34 cellular contexts compared by ENCODE assay signal in the genomic region with DNA sequence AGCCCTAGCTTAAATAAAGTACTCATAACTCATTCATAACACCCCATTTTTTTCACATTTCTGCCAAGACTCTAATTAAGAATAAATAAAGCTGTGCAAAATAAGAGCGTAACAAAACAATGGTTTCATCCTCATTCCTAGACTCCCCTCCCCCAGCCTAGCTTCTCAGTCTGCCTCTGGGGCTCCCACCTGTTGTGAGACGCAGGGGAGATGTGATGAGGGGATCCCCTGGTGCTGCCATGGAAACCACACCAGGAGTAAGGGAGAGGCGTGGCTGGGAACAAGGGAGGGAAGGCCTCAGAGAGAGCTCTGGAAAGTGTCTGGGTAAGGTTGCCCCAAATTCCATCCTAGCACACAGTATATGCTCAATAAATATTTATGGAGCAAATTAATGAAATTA.
"Had no signal": no experiment of that assay in that cellular context is flagged by ENCODE, and none has a peak within 500 bp of the region (broad histone marks: within the 10 kb centered on the region; RNA-seq: fewer than 3 reads in every experiment).

No MANE protein-coding gene starts in this region.

- DNase-seq: Karpas-422, Kasumi-1, MG63, MM.1S, MV-4-11, NCI-H1048, NCI-H1092, NCI-H1092 treated with DMSO at 0.1 percent for 48 hours, NCI-H1105, NCI-H1105 treated with DMSO at 0.1 percent for 48 hours, NCI-H1417, NCI-H1417 treated with DMSO at 0.1 percent for 48 hours, NCI-H1436, NCI-H1436 treated with DMSO at 0.1 percent for 48 hours, NCI-H146, NCI-H1694, NCI-H1694 treated with DMSO at 0.1 percent for 48 hours, NCI-H187, NCI-H187 treated with DMSO at 0.1 percent for 48 hours, NCI-H1930, NCI-H2029, NCI-H2029 treated with DMSO at 0.1 percent for 48 hours, NCI-H2081, NCI-H2081 treated with DMSO at 0.1 percent for 48 hours, NCI-H2107, NCI-H2171, NCI-H2171 treated with DMSO at 0.1 percent for 48 hours, NCI-H2227 treated with DMSO at 0.1 percent for 48 hours, NCI-H226, NCI-H345, NCI-H446, NCI-H446 treated with DMSO at 0.1 percent for 48 hours, NCI-H510A had no signal

- H3K9me3 ChIP-seq: MG63 had no signal

- H3K4me3 ChIP-seq: MG63 had no signal

- H3K27me3 ChIP-seq: MG63 had no signal

- H3K27ac ChIP-seq: KMS-11 had no signal

- H3K36me3 ChIP-seq: MG63 had no signal
